ENCODE assay signal across 1 cellular context in the genomic region with DNA sequence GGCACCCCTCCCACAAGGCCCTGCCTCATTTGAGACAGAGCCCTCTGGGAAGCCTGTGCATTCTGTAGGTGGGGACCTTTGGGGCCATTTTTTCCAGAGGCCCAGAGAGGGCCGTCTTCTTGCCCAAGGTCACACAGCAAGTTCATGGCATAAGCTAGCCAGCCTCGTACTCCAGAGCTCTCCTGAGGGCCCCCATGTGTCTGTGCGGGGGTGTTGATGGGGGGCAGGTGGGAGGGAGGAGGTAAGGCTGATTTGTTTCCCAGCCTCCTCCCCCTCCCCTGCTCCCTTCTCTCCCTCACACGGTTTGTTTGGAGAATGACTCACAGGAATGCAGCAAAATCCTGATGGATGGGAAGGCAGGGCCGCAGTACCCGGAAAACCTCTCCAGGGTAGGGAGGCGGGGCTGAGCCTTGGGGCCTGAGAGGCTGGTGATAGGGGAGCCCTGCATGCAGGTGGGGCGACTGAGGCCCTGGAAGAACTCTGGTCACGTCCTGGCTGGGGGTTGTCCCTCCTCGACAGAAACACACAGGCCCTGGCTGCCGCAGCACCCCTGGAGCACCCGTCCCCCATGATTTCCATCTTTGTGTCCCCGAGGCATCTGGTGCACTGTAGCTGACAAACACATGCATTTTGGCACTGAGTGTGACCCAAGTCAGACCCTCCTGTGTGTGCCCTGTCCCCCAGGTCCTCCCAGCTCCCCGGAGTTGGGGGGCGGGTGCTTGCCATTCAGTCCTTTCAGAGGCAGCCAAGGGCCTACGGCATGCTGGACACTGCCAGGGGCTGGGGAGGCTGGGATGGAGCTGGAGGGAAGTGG.
TF ChIP-seq lines count a peak whose summit lies in the region.

No MANE protein-coding gene starts in this region.

TF ChIP-seq in HepG2, 621 proteins besides CTCF, POLR2A, EP300 and RAD21 (continued from another document and continues in another):
- TF ChIP-seq MAZ (IDR thresholded peaks at IDR 0.05; ENCODE audit: borderline replicate concordance, low read depth, low read length) (peak; percentile 87), MAZ (CRISPR knock-in tag; IDR thresholded peaks at IDR 0.05; ENCODE audit: low read depth) (peak; percentile 65), FOXA3 (CRISPR knock-in tag; IDR thresholded peaks at IDR 0.05) (peak; percentile 84), YEATS4 (CRISPR knock-in tag; IDR thresholded peaks at IDR 0.05; ENCODE audit: borderline replicate concordance) (no peak; the same call in 1 of the 2 replicates), TARDBP (CRISPR knock-in tag; IDR thresholded peaks at IDR 0.05) (peak; percentile 75), ZNF136 (CRISPR knock-in tag; IDR thresholded peaks at IDR 0.05; ENCODE audit: low read depth) (peak; percentile 79; the same call in 1 of the 2 replicates), ZFP82 (CRISPR knock-in tag; IDR thresholded peaks at IDR 0.05; ENCODE audit: borderline replicate concordance) (no peak), ELF1 (CRISPR knock-in tag; IDR thresholded peaks at IDR 0.05) (peak; percentile 87), TAF15 (IDR thresholded peaks at IDR 0.05; ENCODE audit: low read depth, low read length, poor library complexity, severe bottlenecking) (no peak), ESRRA (CRISPR knock-in tag; IDR thresholded peaks at IDR 0.05; ENCODE audit: low read depth) (0 out of 2 replicates have a peak, but pooled peaks have one; percentile 6), ZXDC (CRISPR knock-in tag; IDR thresholded peaks at IDR 0.05) (no peak), ZNF543 (CRISPR knock-in tag; IDR thresholded peaks at IDR 0.05) (peak; percentile 54; the same call in 1 of the 2 replicates), ETV5 (CRISPR knock-in tag; IDR thresholded peaks at IDR 0.05; ENCODE audit: borderline replicate concordance) (peak; percentile 68; the same call in 1 of the 2 replicates), ZNF674 (CRISPR knock-in tag; IDR thresholded peaks at IDR 0.05; ENCODE audit: low read depth) (no peak), NR2C2 (CRISPR knock-in tag; IDR thresholded peaks at IDR 0.05; ENCODE audit: borderline replicate concordance) (0 out of 2 replicates have a peak, but pooled peaks have one; percentile 37), TFDP1 (CRISPR knock-in tag; IDR thresholded peaks at IDR 0.05; ENCODE audit: borderline replicate concordance) (0 out of 2 replicates have a peak, but pooled peaks have one; percentile 15), PRDM10 (CRISPR knock-in tag; IDR thresholded peaks at IDR 0.05; ENCODE audit: low read depth) (0 out of 2 replicates have a peak, but pooled peaks have one; percentile 25), ZNF775 (CRISPR knock-in tag; IDR thresholded peaks at IDR 0.05; ENCODE audit: borderline replicate concordance) (0 out of 2 replicates have a peak, but pooled peaks have one; percentile 51), ZNF276 (CRISPR knock-in tag; IDR thresholded peaks at IDR 0.05; ENCODE audit: low read depth) (peak; percentile 64; the same call in 1 of the 2 replicates), YEATS2 (CRISPR knock-in tag; IDR thresholded peaks at IDR 0.05; ENCODE audit: borderline replicate concordance) (peak; percentile 56; the same call in 1 of the 2 replicates), E2F2 (CRISPR knock-in tag; IDR thresholded peaks at IDR 0.05; ENCODE audit: borderline replicate concordance) (no peak), ZNF577 (CRISPR knock-in tag; IDR thresholded peaks at IDR 0.05; ENCODE audit: borderline replicate concordance, low read depth) (no peak), ZNF597 (CRISPR knock-in tag; IDR thresholded peaks at IDR 0.05) (no peak), LCORL (IDR thresholded peaks at IDR 0.05) (no peak), LCORL (CRISPR knock-in tag; IDR thresholded peaks at IDR 0.05) (peak; percentile 99), HOXD1 (CRISPR knock-in tag; IDR thresholded peaks at IDR 0.05) (peak; percentile 96), KLF16 (CRISPR knock-in tag; IDR thresholded peaks at IDR 0.05) (peak in 1 of 2 experiments; percentile 56; a peak in 1 of 4 replicates), ZNF329 (CRISPR knock-in tag; IDR thresholded peaks at IDR 0.05; ENCODE audit: low read depth) (0 out of 2 replicates have a peak, but pooled peaks have one; percentile 26)
- TF ChIP-seq, protein P1, sequence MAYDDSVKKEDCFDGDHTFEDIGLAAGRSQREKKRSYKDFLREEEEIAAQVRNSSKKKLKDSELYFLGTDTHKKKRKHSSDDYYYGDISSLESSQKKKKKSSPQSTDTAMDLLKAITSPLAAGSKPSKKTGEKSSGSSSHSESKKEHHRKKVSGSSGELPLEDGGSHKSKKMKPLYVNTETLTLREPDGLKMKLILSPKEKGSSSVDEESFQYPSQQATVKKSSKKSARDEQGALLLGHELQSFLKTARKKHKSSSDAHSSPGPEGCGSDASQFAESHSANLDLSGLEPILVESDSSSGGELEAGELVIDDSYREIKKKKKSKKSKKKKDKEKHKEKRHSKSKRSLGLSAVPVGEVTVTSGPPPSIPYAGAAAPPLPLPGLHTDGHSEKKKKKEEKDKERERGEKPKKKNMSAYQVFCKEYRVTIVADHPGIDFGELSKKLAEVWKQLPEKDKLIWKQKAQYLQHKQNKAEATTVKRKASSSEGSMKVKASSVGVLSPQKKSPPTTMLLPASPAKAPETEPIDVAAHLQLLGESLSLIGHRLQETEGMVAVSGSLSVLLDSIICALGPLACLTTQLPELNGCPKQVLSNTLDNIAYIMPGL (CRISPR knock-in tag; IDR thresholded peaks at IDR 0.05; ENCODE audit: borderline replicate concordance in 1 of 2, low read depth in 1 of 2): 0 out of 4 replicates have a peak, but pooled peaks have one; percentile 23 to 33
- TF ChIP-seq, protein P2, sequence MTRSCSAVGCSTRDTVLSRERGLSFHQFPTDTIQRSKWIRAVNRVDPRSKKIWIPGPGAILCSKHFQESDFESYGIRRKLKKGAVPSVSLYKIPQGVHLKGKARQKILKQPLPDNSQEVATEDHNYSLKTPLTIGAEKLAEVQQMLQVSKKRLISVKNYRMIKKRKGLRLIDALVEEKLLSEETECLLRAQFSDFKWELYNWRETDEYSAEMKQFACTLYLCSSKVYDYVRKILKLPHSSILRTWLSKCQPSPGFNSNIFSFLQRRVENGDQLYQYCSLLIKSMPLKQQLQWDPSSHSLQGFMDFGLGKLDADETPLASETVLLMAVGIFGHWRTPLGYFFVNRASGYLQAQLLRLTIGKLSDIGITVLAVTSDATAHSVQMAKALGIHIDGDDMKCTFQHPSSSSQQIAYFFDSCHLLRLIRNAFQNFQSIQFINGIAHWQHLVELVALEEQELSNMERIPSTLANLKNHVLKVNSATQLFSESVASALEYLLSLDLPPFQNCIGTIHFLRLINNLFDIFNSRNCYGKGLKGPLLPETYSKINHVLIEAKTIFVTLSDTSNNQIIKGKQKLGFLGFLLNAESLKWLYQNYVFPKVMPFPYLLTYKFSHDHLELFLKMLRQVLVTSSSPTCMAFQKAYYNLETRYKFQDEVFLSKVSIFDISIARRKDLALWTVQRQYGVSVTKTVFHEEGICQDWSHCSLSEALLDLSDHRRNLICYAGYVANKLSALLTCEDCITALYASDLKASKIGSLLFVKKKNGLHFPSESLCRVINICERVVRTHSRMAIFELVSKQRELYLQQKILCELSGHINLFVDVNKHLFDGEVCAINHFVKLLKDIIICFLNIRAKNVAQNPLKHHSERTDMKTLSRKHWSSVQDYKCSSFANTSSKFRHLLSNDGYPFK (CRISPR knock-in tag; IDR thresholded peaks at IDR 0.05; ENCODE audit: borderline replicate concordance): peak; percentile 24; the same call in 1 of the 2 replicates
- TF ChIP-seq, protein P3, sequence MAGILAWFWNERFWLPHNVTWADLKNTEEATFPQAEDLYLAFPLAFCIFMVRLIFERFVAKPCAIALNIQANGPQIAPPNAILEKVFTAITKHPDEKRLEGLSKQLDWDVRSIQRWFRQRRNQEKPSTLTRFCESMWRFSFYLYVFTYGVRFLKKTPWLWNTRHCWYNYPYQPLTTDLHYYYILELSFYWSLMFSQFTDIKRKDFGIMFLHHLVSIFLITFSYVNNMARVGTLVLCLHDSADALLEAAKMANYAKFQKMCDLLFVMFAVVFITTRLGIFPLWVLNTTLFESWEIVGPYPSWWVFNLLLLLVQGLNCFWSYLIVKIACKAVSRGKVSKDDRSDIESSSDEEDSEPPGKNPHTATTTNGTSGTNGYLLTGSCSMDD (CRISPR knock-in tag; IDR thresholded peaks at IDR 0.05): no peak
